ENCODE assay signal across 16 cellular contexts in genomic region chr10:5585517-5586222, GRCh38.
DNase-seq lines count a peak whose midpoint lies in the region; ATAC-seq, FAIRE-seq and TF ChIP-seq lines count a peak whose summit lies in the region.
"Had no signal": no experiment of that assay in that cellular context is flagged by ENCODE, and none has a peak within 500 bp of the region (broad histone marks: within the 10 kb centered on the region; RNA-seq: fewer than 3 reads in every experiment).

No MANE protein-coding gene starts in this region.

- DNase-seq in A172 (ENCODE audit: low spot score), result peak; percentile 21
- no peak for DNase-seq in IMR-90
- peak; percentile 91 for DNase-seq in RPMI7951 (ENCODE audit: low read depth)
- peak in 1 of 2 donors; percentile 62 for DNase-seq in left lung
- no peak for DNase-seq in GM12892 (ENCODE audit: insufficient read length)
- no peak for DNase-seq in putamen (ENCODE audit: low spot score)
- DNase-seq in HK-2 (ENCODE audit: unreplicated experiment), result no peak
- no peak for DNase-seq in hepatic stellate cell (ENCODE audit: low spot score)
- DNase-seq: activated CD4-positive, alpha-beta T cell treated with anti-CD3 and anti-CD28 coated beads for 1 hour; activated naive CD4-positive, alpha-beta T cell treated with anti-CD3 and anti-CD28 coated beads, Interleukin-2, amount 50 U/mL, for 16 hours; BE2C; heart right ventricle; midbrain had no signal

- intact Hi-C loops in IMR-90 (cut with micrococcal nuclease), result no loop called here
- intact Hi-C loops in left lung (cut with DNase I), result no loop called here

- TF ChIP-seq POLR2A in IMR-90 (IDR thresholded peaks at IDR 0.05; ENCODE audit: low read depth, low read length) (no peak), GM12892 (IDR thresholded peaks at IDR 0.05; ENCODE audit: low read depth, low read length) (no peak)

- POLR2A ChIA-PET in IMR-90 (lab: Charles Lee; ENCODE audit: unreplicated experiment), result no interaction called here

- peak overlapping the region; percentile 29; the same call in 1 of the 2 replicates for H3K18ac ChIP-seq in IMR-90 (ENCODE audit: low read depth, low read length)

- peak overlapping the region; percentile 58 for H2AK5ac ChIP-seq in IMR-90 (ENCODE audit: low read depth, low read length)

- H3K36me3 ChIP-seq in IMR-90 (ENCODE audit: control insufficient read depth, insufficient read depth, low read length), result no peaks in the 10 kb centered on the region
- no peaks in the 10 kb centered on the region for H3K36me3 ChIP-seq in left lung
- H3K36me3 ChIP-seq: BE2C, heart right ventricle had no signal

- no peaks in the 10 kb centered on the region for H3K79me1 ChIP-seq in IMR-90 (ENCODE audit: low read depth in 1 of 2, low read length in 2 of 2)

- no peak overlapping the region for H3K23ac ChIP-seq in IMR-90 (ENCODE audit: low read depth, low read length)

- H3K9me1 ChIP-seq in IMR-90 (ENCODE audit: insufficient read depth, low read length), result peaks cover 10% of the 10 kb centered on the region

- peak overlapping the region; percentile 23 to 64; a peak in 3 of 4 replicates for H4K8ac ChIP-seq in IMR-90 (ENCODE audit: low read depth in 2 of 2, low read length in 2 of 2)

- CTCF ChIA-PET in IMR-90 (lab: Yijun Ruan, JAX), result interaction anchor here (0.6 kb wide), 1 partner anchor 32 kb away, joined by 3 read pairs; no protein-coding TSS in a partner anchor

- no peak for FAIRE-seq in GM12892 (lab: Jason Lieb, UNC)
- FAIRE-seq: GM19239 had no signal

- no TSS peak for BruUV-seq in IMR-90 (replicated peaks; lab: Mats Ljungman, UMichigan)

- H2AFZ ChIP-seq in IMR-90 (replicated peaks; ENCODE audit: low read length, poor library complexity), result peak overlapping the region; percentile 44

- H3K14ac ChIP-seq in IMR-90 (replicated peaks; ENCODE audit: low read depth, low read length), result peak overlapping the region; percentile 43; the same call in 1 of the 2 replicates

- peak overlapping the region; percentile 65 for H4K91ac ChIP-seq in IMR-90 (ENCODE audit: insufficient read depth, low read depth, low read length)

- H2AK9ac ChIP-seq in IMR-90 (replicated peaks; ENCODE audit: low read depth, low read length, poor library complexity), result peak overlapping the region; percentile 39

- peak overlapping the region; percentile 44; the same call in 1 of the 3 replicates for H2BK15ac ChIP-seq in IMR-90 (ENCODE audit: low read depth, low read length)

- dilution Hi-C loops in IMR-90 (cut with HindIII; ENCODE audit: low sequenced_read_pairs, unreplicated experiment), result no loop called here

- peak overlapping the region; percentile 74 for H3K4ac ChIP-seq in IMR-90 (ENCODE audit: low read depth, low read length)

- H4K20me1 ChIP-seq in IMR-90 (ENCODE audit: insufficient read depth, low read length), result no peaks in the 10 kb centered on the region

- H2BK120ac ChIP-seq in IMR-90 (ENCODE audit: low read depth, low read length), result peak overlapping the region; percentile 69

- H3K4me1 ChIP-seq in IMR-90 (ENCODE audit: control insufficient read depth, insufficient read depth, low read length), result peaks cover 14% of the 10 kb centered on the region
- H3K4me1 ChIP-seq in left lung, result peaks cover 0 to 7% of the 10 kb centered on the region in 2 donors

- H2BK5ac ChIP-seq in IMR-90 (ENCODE audit: low read depth, low read length, poor library complexity, severe bottlenecking), result peak overlapping the region; percentile 72

- no peak overlapping the region for H3K56ac ChIP-seq in IMR-90 (ENCODE audit: extremely low read depth, insufficient read depth, low read length)

- no CpG with 5 or more reads among the region's 7 CpGs for WGBS in IMR-90 (ENCODE audit: extremely low coverage in 2 of 2, insufficient read length in 1 of 2), 2 experiments

- H3K9me3 ChIP-seq in IMR-90 (ENCODE audit: control insufficient read depth, insufficient read depth, low read length), result 0 out of 2 replicates have a peak, but pooled peaks cover 3% of the 10 kb centered on the region
- H3K9me3 ChIP-seq in left lung, result peaks cover 0 to 8% of the 10 kb centered on the region in 2 donors
- H3K9me3 ChIP-seq: BE2C had no signal

- H2BK20ac ChIP-seq in IMR-90 (ENCODE audit: low read depth, low read length), result peak overlapping the region; percentile 87

- H3K9ac ChIP-seq in IMR-90 (ENCODE audit: low read depth, low read length), result no peak overlapping the region

- no peak for TF ChIP-seq RAD21 in IMR-90 (IDR thresholded peaks at IDR 0.05; ENCODE audit: low read length)

- H3K4me3 ChIP-seq in IMR-90 (ENCODE audit: insufficient read depth, low read depth, low read length), result no peak overlapping the region
- no peak overlapping the region for H3K4me3 ChIP-seq in left lung
- H3K4me3 ChIP-seq: heart right ventricle, SK-N-MC had no signal

- no peak overlapping the region for H3K4me2 ChIP-seq in IMR-90 (ENCODE audit: low read depth, low read length)

- H3K27me3 ChIP-seq in IMR-90 (ENCODE audit: control insufficient read depth, insufficient read depth, low read length) (no peaks in the 10 kb centered on the region), left lung (no peaks in the 10 kb centered on the region)
- H3K27me3 ChIP-seq: BE2C had no signal

- TF ChIP-seq CTCF in IMR-90 (conservative IDR thresholded peaks at IDR 0.05; ENCODE audit: low read depth, low read length) (no peak), left lung (IDR thresholded peaks at IDR 0.05) (no peak)

- ATAC-seq in IMR-90 (ENCODE audit: low read depth) (no peak), left lung (peak; percentile 50)

- H3K27ac ChIP-seq in IMR-90 (ENCODE audit: insufficient read depth, low read length), result no peak overlapping the region; the same call in 1 of the 2 replicates
- H3K27ac ChIP-seq in left lung, result peak overlapping the region; percentile 28 to 39
- H3K27ac ChIP-seq: HL-60, SK-N-MC had no signal

- in situ Hi-C loops in IMR-90 (cut with MboI; ENCODE audit: low sequenced_read_pairs), result no loop called here

- H4K5ac ChIP-seq in IMR-90 (ENCODE audit: low read depth, low read length), result peak overlapping the region; percentile 12; the same call in 1 of the 2 replicates

TF ChIP-seq in IMR-90, 13 proteins besides CTCF, POLR2A, EP300 and RAD21:
- TF ChIP-seq USF2 (IDR thresholded peaks at IDR 0.05; ENCODE audit: low read depth, low read length) (no peak), MAFK (IDR thresholded peaks at IDR 0.05; ENCODE audit: low read depth, low read length) (no peak), MXI1 (IDR thresholded peaks at IDR 0.05; ENCODE audit: borderline replicate concordance, low read depth, low read length) (no peak), CEBPB (IDR thresholded peaks at IDR 0.05; ENCODE audit: low read depth, low read length) (no peak), RCOR1 (IDR thresholded peaks at IDR 0.05; ENCODE audit: insufficient replicate concordance, low read length) (no peak), RFX5 (IDR thresholded peaks at IDR 0.05; ENCODE audit: low read depth, low read length) (no peak), BHLHE40 (IDR thresholded peaks at IDR 0.05; ENCODE audit: low read depth, low read length) (no peak), SMC3 (IDR thresholded peaks at IDR 0.05; ENCODE audit: low read depth, low read length) (no peak), NFE2L2 (IDR thresholded peaks at IDR 0.05; ENCODE audit: low read depth, low read length) (no peak), FOS (IDR thresholded peaks at IDR 0.05; ENCODE audit: low read depth, low read length) (no peak), CHD1 (IDR thresholded peaks at IDR 0.05; ENCODE audit: low read depth, low read length) (no peak), MAZ (IDR thresholded peaks at IDR 0.05; ENCODE audit: borderline replicate concordance, low read depth, low read length) (no peak), ELK1 (IDR thresholded peaks at IDR 0.05; ENCODE audit: borderline replicate concordance, low read depth, low read length) (no peak)

Comparison
In these comparisons a context has a peak if more than half of its experiments do, and no peak if none do; other contexts are left out.
1. DNase-seq: peak in A172 (single experiment) and RPMI7951 (single experiment); none in IMR-90 (single experiment), GM12892 (single experiment), putamen (single experiment), HK-2 (single experiment) and hepatic stellate cell (single experiment).